Comparison of ENCODE assay signal across 8 cellular contexts in the genomic region with DNA sequence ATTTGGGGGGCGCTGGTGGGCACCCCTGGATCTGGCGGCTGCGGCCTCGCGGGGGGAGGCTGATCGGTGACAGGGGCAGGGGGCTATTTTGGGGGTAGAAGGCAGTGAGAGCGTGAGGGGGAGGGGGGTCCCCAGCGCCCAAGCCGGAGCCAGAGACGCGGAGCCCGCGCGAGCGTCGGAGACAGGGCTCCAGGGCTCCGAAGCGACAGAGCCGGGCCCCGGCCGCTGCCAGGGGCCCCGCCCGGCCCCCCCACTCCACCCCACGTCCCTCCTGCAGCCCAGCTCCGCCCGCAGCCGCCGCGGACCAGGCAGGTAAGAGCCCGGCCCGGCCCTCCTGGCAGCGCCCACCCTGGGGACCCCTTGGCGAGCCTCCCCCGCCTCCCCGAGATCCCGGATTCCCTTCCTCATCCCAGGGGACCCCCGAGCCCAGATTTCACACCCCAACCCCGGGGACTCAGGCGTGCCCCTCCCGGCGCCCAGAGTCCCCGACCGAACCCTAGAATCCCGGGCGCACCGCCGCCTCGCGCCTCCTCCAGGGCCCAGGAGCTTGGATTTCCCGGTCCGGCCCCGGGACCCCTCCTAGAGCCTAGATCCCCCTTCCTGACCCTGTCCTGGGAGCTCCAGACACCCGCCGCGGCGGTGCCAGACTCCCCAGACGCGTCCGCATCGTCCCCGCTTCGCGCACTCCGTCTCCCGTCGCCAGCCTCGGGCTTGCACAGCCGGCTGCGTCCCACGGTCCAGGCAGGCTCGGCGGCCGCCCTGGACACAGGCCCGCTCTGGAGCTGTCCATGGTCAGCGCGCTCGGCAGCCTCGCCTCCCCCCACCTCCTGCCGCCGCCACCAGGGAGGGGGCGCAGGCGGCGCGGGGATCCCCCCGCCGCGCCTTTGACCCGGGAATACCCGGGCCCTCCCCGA. TPM values are rescaled to one million over a fixed set of nuclear protein-coding genes. Genes with fewer than 3 reads are reported as not detected.
A peak's percentile ranks its signal among the peaks of the same experiment; 100 is the strongest.
DNase-seq lines count a peak whose midpoint lies in the region; FAIRE-seq and TF ChIP-seq lines count a peak whose summit lies in the region.

A gene (plus strand): TSS at position 134 of the 914 bp plus-strand sequence. CDS start 8,330 bp downstream, outside the sequence.

- H3K36me3 Mint-ChIP-seq in immature natural killer cell, result peaks cover 0 to 3% (median 0%) of the 10 kb centered on the region in 3 donors

- H3K27me3 Mint-ChIP-seq in immature natural killer cell (ENCODE audit: low read depth in 3 of 3), result peaks cover 2 to 12% (median 2%) of the 10 kb centered on the region in 3 donors

- TF ChIP-seq CTCF in Peyer's patch (IDR thresholded peaks at IDR 0.05) (no peak), bronchial epithelial cell (IDR thresholded peaks at IDR 0.05; ENCODE audit: insufficient read depth, low read length, severe bottlenecking) (no peak)

- H3K4me3 Mint-ChIP-seq in immature natural killer cell, result peak within 1 kb of the TSS; percentile 85 to 90 (median 88)

- peak within 1 kb of the TSS; percentile 87 to 94 (median 92) for H3K27ac Mint-ChIP-seq in immature natural killer cell

- peaks cover 29 to 40% of the 10 kb centered on the region in 2 donors for H3K4me1 Mint-ChIP-seq in immature natural killer cell

- H3K36me3 ChIP-seq in Peyer's patch, result no peaks in the 10 kb centered on the region
- no peaks in the 10 kb centered on the region for H3K36me3 ChIP-seq in bronchial epithelial cell (ENCODE audit: control insufficient read depth, insufficient read depth, low read length)
- peaks cover 4% of the 10 kb centered on the region for H3K36me3 ChIP-seq in skeletal muscle satellite cell (ENCODE audit: insufficient read depth, low read length)

- H3K9me3 ChIP-seq in Peyer's patch, result no peaks in the 10 kb centered on the region
- H3K9me3 ChIP-seq in skeletal muscle satellite cell (replicated peaks; ENCODE audit: low read length), result no peaks in the 10 kb centered on the region

- H3K9ac ChIP-seq in skeletal muscle satellite cell (ENCODE audit: low read depth, low read length), result peak within 1 kb of the TSS; percentile 85

- peak within 1 kb of the TSS; percentile 56 to 84 (median 64) for H3K4me3 ChIP-seq in Peyer's patch
- peak within 1 kb of the TSS; percentile 94 for H3K4me3 ChIP-seq in bronchial epithelial cell (ENCODE audit: low read depth, low read length)
- peak within 1 kb of the TSS; percentile 93 for H3K4me3 ChIP-seq in skeletal muscle satellite cell (ENCODE audit: low read length)

- H3K27ac ChIP-seq in Peyer's patch, result peak within 1 kb of the TSS; percentile 95 to 100 (median 96)

- H3K27me3 ChIP-seq in Peyer's patch (no peaks in the 10 kb centered on the region), bronchial epithelial cell (ENCODE audit: control insufficient read depth, insufficient read depth, low read length) (no peaks in the 10 kb centered on the region), skeletal muscle satellite cell (ENCODE audit: control insufficient read depth, insufficient read depth, low read length) (peaks cover 10% of the 10 kb centered on the region)

- H3K4me2 ChIP-seq in skeletal muscle satellite cell (ENCODE audit: low read length), result peak within 1 kb of the TSS; percentile 100

- DNase-seq in DMS53 (lab: John Stamatoyannopoulos, UW) (peak; percentile 73), DMS53 treated with DMSO at 0.1 percent for 48 hours (lab: John Stamatoyannopoulos, UW; ENCODE audit: unreplicated experiment) (no peak), Peyer's patch (peak in 2 of 3 donors; percentile 70 to 71), bronchial epithelial cell (ENCODE audit: low read depth) (no peak), immature natural killer cell (peak in 1 of 3 donors; percentile 25), NK-92 (lab: John Stamatoyannopoulos, UW; ENCODE audit: unreplicated experiment) (no peak), NCI-H1092 (lab: John Stamatoyannopoulos, UW) (no peak)

- H3K9me3 Mint-ChIP-seq in immature natural killer cell, result no peaks in the 10 kb centered on the region

- no peak for TF ChIP-seq POLR2A in Peyer's patch (IDR thresholded peaks at IDR 0.05)

- FAIRE-seq in bronchial epithelial cell (lab: Jason Lieb, UNC), result no peak

- H3K4me1 ChIP-seq in Peyer's patch, result peaks cover 2 to 29% (median 15%) of the 10 kb centered on the region in 4 donors
- peaks cover 22% of the 10 kb centered on the region for H3K4me1 ChIP-seq in skeletal muscle satellite cell (ENCODE audit: control insufficient read depth, insufficient read depth, low read length)

RNA-seq across cellular contexts. Expression of the gene that starts here (rescaled TPM):
- total RNA-seq in Peyer's patch (10 to 100 TPM; 12.7 to 24.8 (median 16.4) TPM), bronchial epithelial cell (1.3 and 2.2 TPM in 2 replicates)
- under 1 TPM in 2 of 3 donors, not detected in 1; 0.07 to 0.58 TPM for polyA plus RNA-seq in immature natural killer cell
- total RNA-seq in skeletal muscle satellite cell (2012; rRNA removed), result 2.0 and 2.2 TPM in 2 replicates

Comparison
In these comparisons a context has a peak if more than half of its experiments do, and no peak if none do; other contexts are left out.
1. DNase-seq: peak in DMS53 (single experiment) and Peyer's patch (2 of 3); none in DMS53 treated with DMSO at 0.1 percent for 48 hours (single experiment), bronchial epithelial cell (single experiment), NK-92 (single experiment) and NCI-H1092 (single experiment).
2. Peak in every context shown above with its lines, with median percentiles within 50 percentile points of each other: H3K4me3 ChIP-seq.